In genomic region chrX:23327104-23327503, GRCh38 we compare ENCODE assay signal across 24 cellular contexts. TPM values are rescaled to one million over a fixed set of nuclear protein-coding genes. Genes with fewer than 3 reads are reported as not detected.
"Had no signal": no experiment of that assay in that cellular context is flagged by ENCODE, and none has a peak within 500 bp of the region (broad histone marks: within the 10 kb centered on the region; RNA-seq: fewer than 3 reads in every experiment).

No MANE protein-coding gene starts in this region.

- H3K36me3 ChIP-seq: prostate gland, tibial nerve, vagina had no signal

- H3K9me3 Mint-ChIP-seq: activated CD4-positive, alpha-beta T cell treated with anti-CD3 and anti-CD28 coated beads, Interleukin-2, amount 10 ng/mL, durations not matched to agents 24 days and 14 days; neural crest cell; stimulated activated naive CD8-positive, alpha-beta T cell treated with anti-CD3 and anti-CD28 coated beads, Interleukin-15, Interleukin-2, amounts not matched to agents 100 ng/mL and 50 ng/mL, for 24 hours had no signal

- H3K4me3 ChIP-seq: body of pancreas, mucosa of descending colon, prostate gland, skin epidermis, tibial nerve, vagina had no signal

- H3K27me3 ChIP-seq: body of pancreas, vagina had no signal

- H3K27ac Mint-ChIP-seq: activated CD4-positive, alpha-beta T cell treated with anti-CD3 and anti-CD28 coated beads, Interleukin-2, amount 10 ng/mL, durations not matched to agents 24 days and 14 days; activated CD8-positive, alpha-beta T cell treated with anti-CD3 and anti-CD28 coated beads, Interleukin-2, amount 10 ng/mL, durations not matched to agents 7 days and 5 days; naive B cell; stimulated activated naive CD8-positive, alpha-beta T cell treated with anti-CD3 and anti-CD28 coated beads, Interleukin-15, Interleukin-2, amounts not matched to agents 100 ng/mL and 50 ng/mL, for 24 hours had no signal

- H3K4me3 Mint-ChIP-seq: activated CD4-positive, alpha-beta T cell treated with anti-CD3 and anti-CD28 coated beads, Interleukin-2, amount 10 ng/mL, durations not matched to agents 24 days and 14 days; activated CD8-positive, alpha-beta T cell treated with anti-CD3 and anti-CD28 coated beads, Interleukin-2, amount 10 ng/mL, durations not matched to agents 7 days and 5 days; naive B cell; neural crest cell; stimulated activated naive CD8-positive, alpha-beta T cell treated with anti-CD3 and anti-CD28 coated beads, Interleukin-15, Interleukin-2, amounts not matched to agents 100 ng/mL and 50 ng/mL, for 24 hours had no signal

- H3K27ac ChIP-seq: body of pancreas, epithelial cell of prostate, foreskin keratinocyte, prostate gland, skin epidermis, tibial nerve, vagina had no signal

- H3K4me1 ChIP-seq: body of pancreas, foreskin keratinocyte, prostate gland, vagina had no signal

- ATAC-seq: activated CD8-positive, alpha-beta T cell treated with anti-CD3 and anti-CD28 coated beads, Interleukin-2, amount 10 ng/mL, durations not matched to agents 7 days and 5 days; body of pancreas; foreskin keratinocyte; left ventricle myocardium superior; mucosa of descending colon; right cardiac atrium had no signal

- DNase-seq: activated CD4-positive, alpha-beta T cell treated with anti-CD3 and anti-CD28 coated beads, Interleukin-2, amount 10 ng/mL, durations not matched to agents 24 days and 14 days; activated CD8-positive, alpha-beta T cell treated with anti-CD3 and anti-CD28 coated beads, Interleukin-2, amount 10 ng/mL, durations not matched to agents 7 days and 5 days; activated effector memory CD4-positive, alpha-beta T cell treated with anti-CD3 and anti-CD28 coated beads, Interleukin-2, amount 50 U/mL, for 16 hours; activated naive CD4-positive, alpha-beta T cell treated with anti-CD3 and anti-CD28 coated beads, Interleukin-2, amount 50 U/mL, for 16 hours; activated T-cell treated with anti-CD3 and anti-CD28 coated beads, Interleukin-2, amount 50 U/mL, for 48 hours; body of pancreas; dermis blood vessel endothelial cell; effector memory CD4-positive, alpha-beta T cell; foreskin keratinocyte; hypothalamus; left ventricle myocardium superior; mesenchymal stem cell; mucosa of descending colon; naive B cell; right cardiac atrium; T-helper 1 cell; T1000 had no signal

- H3K9me3 ChIP-seq: body of pancreas, mucosa of descending colon, prostate gland, tibial nerve, vagina had no signal

RNA-seq across cellular contexts. Expression of gene PTCHD1, which starts 7.5 kb away (rescaled TPM):
- total RNA-seq: activated CD4-positive, alpha-beta T cell treated with anti-CD3 and anti-CD28 coated beads, Interleukin-2, amount 10 ng/mL, durations not matched to agents 24 days and 14 days; activated CD8-positive, alpha-beta T cell treated with anti-CD3 and anti-CD28 coated beads, Interleukin-2, amount 10 ng/mL, durations not matched to agents 7 days and 5 days; dermis blood vessel endothelial cell; foreskin keratinocyte had no signal
